12 cellular contexts compared by ENCODE assay signal in genomic region chrX:130555341-130555740, GRCh38.
"Had no signal": no experiment of that assay in that cellular context is flagged by ENCODE, and none has a peak within 500 bp of the region (broad histone marks: within the 10 kb centered on the region; RNA-seq: fewer than 3 reads in every experiment).

No MANE protein-coding gene starts in this region.

- H3K4me3 ChIP-seq: ovary had no signal

- ATAC-seq: activated CD4-positive, CD25-positive, alpha-beta regulatory T cell treated with anti-CD3 and anti-CD28 coated beads, Interleukin-2, amount 50 U/mL, for 24 hours; left ventricle myocardium superior had no signal

- H3K27me3 ChIP-seq: ovary had no signal

- DNase-seq: amygdala; dermis blood vessel endothelial cell; endodermal cell; left ventricle myocardium superior; mesendoderm; nephron progenitor cell; ovary; stimulated activated CD4-positive, alpha-beta T cell treated with anti-CD3 and anti-CD28 coated beads, Interleukin-2, amount 100 ng/mL, for 48 hours; stimulated activated naive CD4-positive, alpha-beta T cell treated with Interleukin-2 at 50 U/mL for 16 hours; T-helper 2 cell; trophoblast cell had no signal

- H3K27ac ChIP-seq: ovary had no signal

- H3K9me3 ChIP-seq: ovary had no signal

- H3K36me3 ChIP-seq: ovary had no signal
